Comparison of ENCODE assay signal across 1 cellular context in genomic region chr15:59147666-59148065, GRCh38.
TF ChIP-seq lines count a peak whose summit lies in the region.

No MANE protein-coding gene starts in this region.

TF ChIP-seq in GM23338, 12 proteins besides CTCF, POLR2A, EP300 and RAD21 (continued from another document):
- TF ChIP-seq ZNF462 (CRISPR knock-in tag; IDR thresholded peaks at IDR 0.05): no peak
